26 cellular contexts compared by ENCODE assay signal in genomic region chr10:17426263-17426600, GRCh38. TPM values are rescaled to one million over a fixed set of nuclear protein-coding genes. Genes with fewer than 3 reads are reported as not detected.
DNase-seq lines count a peak whose midpoint lies in the region; ATAC-seq, FAIRE-seq and TF ChIP-seq lines count a peak whose summit lies in the region.
"Had no signal": no experiment of that assay in that cellular context is flagged by ENCODE, and none has a peak within 500 bp of the region (broad histone marks: within the 10 kb centered on the region; RNA-seq: fewer than 3 reads in every experiment).

No MANE protein-coding gene starts in this region.

- intact Hi-C loops in activated T-helper 1 cell treated with anti-CD3 and anti-CD28 coated beads, Interleukin-12 subunit alpha, Interleukin-12 subunit beta, Interleukin-2, Interleukin-4 antibody, amounts not matched to agents 30 ng/mL and 10 ng/mL and 1 ng/mL, durations not matched to agents 14 hours and 24 hours and 36 hours (cut with micrococcal nuclease) = loop anchor here (1.0 to 5.0 kb wide), 2 partner anchors 18 to 399 kb away; no protein-coding TSS in a partner anchor
- intact Hi-C loops in naive thymus-derived CD4-positive, alpha-beta T cell (cut with micrococcal nuclease) = loop anchor here (5.0 to 10.0 kb wide), 6 partner anchors 216 to 1561 kb away; partner anchors contain the start of genes ARL5B (in 1 of the 2), MINDY3 (in 1 of the 2), NSUN6 (in 1 of the 2) and PTER (in 1 of the 2)
- intact Hi-C loops in esophagus squamous epithelium (cut with DNase I) = loop anchor here (5.0 kb wide), 1 partner anchor 134 kb away; no protein-coding TSS in a partner anchor

- peak overlapping the region in 10 of 11 experiments; percentile 8 to 88 (median 64); a peak in 14 of 22 replicates for H3K4me2 ChIP-seq in BLaER1 treated with 17β-estradiol and CSF1 and Interleukin-3, amounts not matched to agents 10 nM and 100 nM

- POLR2A ChIA-PET in naive thymus-derived CD4-positive, alpha-beta T cell (lab: Charles Lee) = interaction anchor here (0.9 to 8.2 kb wide), 4 partner anchors 12 to 608 kb away, joined by 4 to 200 read pairs (median 4); partner anchors contain the start of gene ST8SIA6

- TF ChIP-seq CTCF in esophagus squamous epithelium (IDR thresholded peaks at IDR 0.05) = no peak

- WGBS in esophagus squamous epithelium, 2 donors = 44 to 55% methylated on average over 2 of the region's 2 CpGs

- TF ChIP-seq POLR2A in esophagus squamous epithelium (IDR thresholded peaks at IDR 0.05) = no peak

- no peak overlapping the region for H3K4me3 ChIP-seq in BLaER1 treated with 17β-estradiol and CSF1 and Interleukin-3, amounts not matched to agents 10 nM and 100 nM
- H3K4me3 ChIP-seq in naive thymus-derived CD4-positive, alpha-beta T cell (ENCODE audit: low read length) = peak overlapping the region; percentile 4
- no peak overlapping the region for H3K4me3 ChIP-seq in esophagus squamous epithelium
- H3K4me3 ChIP-seq: psoas muscle, skin epidermis had no signal

- H3K36me3 ChIP-seq in BLaER1 treated with 17β-estradiol and CSF1 and Interleukin-3, amounts not matched to agents 10 nM and 100 nM = no peaks in the 10 kb centered on the region
- no peaks in the 10 kb centered on the region for H3K36me3 ChIP-seq in naive thymus-derived CD4-positive, alpha-beta T cell (ENCODE audit: control insufficient read depth in 2 of 3, insufficient read depth in 3 of 3, low read length in 3 of 3)
- H3K36me3 ChIP-seq in esophagus squamous epithelium = no peaks in the 10 kb centered on the region

- H3K27ac ChIP-seq in BLaER1 treated with 17β-estradiol and CSF1 and Interleukin-3, amounts not matched to agents 10 nM and 100 nM = no peak overlapping the region
- peak overlapping the region; percentile 68 for H3K27ac ChIP-seq in naive thymus-derived CD4-positive, alpha-beta T cell (ENCODE audit: low read depth, low read length)
- no peak overlapping the region for H3K27ac ChIP-seq in esophagus squamous epithelium
- H3K27ac ChIP-seq: 22Rv1, psoas muscle had no signal

- peaks cover 22 to 86% (median 73%) of the 10 kb centered on the region in 10 experiments for H3K4me1 ChIP-seq in BLaER1 treated with 17β-estradiol and CSF1 and Interleukin-3, amounts not matched to agents 10 nM and 100 nM
- peaks cover 43 to 77% of the 10 kb centered on the region in 2 donors for H3K4me1 ChIP-seq in naive thymus-derived CD4-positive, alpha-beta T cell (ENCODE audit: control insufficient read depth in 2 of 2, insufficient read depth in 2 of 2, low read length in 2 of 2)
- H3K4me1 ChIP-seq in esophagus squamous epithelium = peaks cover 0 to 7% (median 0%) of the 10 kb centered on the region in 3 donors
- H3K4me1 ChIP-seq: psoas muscle had no signal

- H3K4me1 Mint-ChIP-seq in T-helper 1 cell treated with Interleukin-12 subunit alpha and Interleukin-12 subunit beta and Interleukin-4 antibody, amounts not matched to agents 30 μg/mL and 1 μg/mL, for 36 hours (ENCODE audit: low read depth) = peaks cover 66% of the 10 kb centered on the region
- peaks cover 74% of the 10 kb centered on the region for H3K4me1 Mint-ChIP-seq in activated T-helper 1 cell treated with anti-CD3 and anti-CD28 coated beads, Interleukin-12 subunit alpha, Interleukin-12 subunit beta, Interleukin-2, Interleukin-4 antibody, amounts not matched to agents 30 ng/mL and 10 ng/mL and 1 ng/mL, durations not matched to agents 14 hours and 24 hours and 36 hours (ENCODE audit: low read depth)
- peaks cover 64 to 94% (median 89%) of the 10 kb centered on the region in 7 donors for H3K4me1 Mint-ChIP-seq in naive thymus-derived CD4-positive, alpha-beta T cell

- H3K9me3 Mint-ChIP-seq in T-helper 1 cell treated with Interleukin-12 subunit alpha and Interleukin-12 subunit beta and Interleukin-4 antibody, amounts not matched to agents 30 μg/mL and 1 μg/mL, for 36 hours = no peaks in the 10 kb centered on the region
- no peaks in the 10 kb centered on the region for H3K9me3 Mint-ChIP-seq in activated T-helper 1 cell treated with anti-CD3 and anti-CD28 coated beads, Interleukin-12 subunit alpha, Interleukin-12 subunit beta, Interleukin-2, Interleukin-4 antibody, amounts not matched to agents 30 ng/mL and 10 ng/mL and 1 ng/mL, durations not matched to agents 14 hours and 24 hours and 36 hours
- no peaks in the 10 kb centered on the region for H3K9me3 Mint-ChIP-seq in naive thymus-derived CD4-positive, alpha-beta T cell
- H3K9me3 Mint-ChIP-seq: activated naive CD4-positive, alpha-beta T cell treated with anti-CD3 and anti-CD28 coated beads for 36 hours had no signal

- 0 out of 22 replicates have a peak, but pooled peaks cover 0 to 3% (median 0%) of the 10 kb centered on the region in 11 experiments for H3K27me3 ChIP-seq in BLaER1 treated with 17β-estradiol and CSF1 and Interleukin-3, amounts not matched to agents 10 nM and 100 nM
- no peaks in the 10 kb centered on the region for H3K27me3 ChIP-seq in naive thymus-derived CD4-positive, alpha-beta T cell (ENCODE audit: control insufficient read depth in 2 of 2, insufficient read depth in 2 of 2, low read length in 2 of 2)
- H3K27me3 ChIP-seq in esophagus squamous epithelium = peaks cover 0 to 5% (median 0%) of the 10 kb centered on the region in 4 donors

- no peaks in the 10 kb centered on the region for H3K36me3 Mint-ChIP-seq in T-helper 1 cell treated with Interleukin-12 subunit alpha and Interleukin-12 subunit beta and Interleukin-4 antibody, amounts not matched to agents 30 μg/mL and 1 μg/mL, for 36 hours (ENCODE audit: low read depth)
- H3K36me3 Mint-ChIP-seq in activated T-helper 1 cell treated with anti-CD3 and anti-CD28 coated beads, Interleukin-12 subunit alpha, Interleukin-12 subunit beta, Interleukin-2, Interleukin-4 antibody, amounts not matched to agents 30 ng/mL and 10 ng/mL and 1 ng/mL, durations not matched to agents 14 hours and 24 hours and 36 hours (ENCODE audit: low read depth) = no peaks in the 10 kb centered on the region
- H3K36me3 Mint-ChIP-seq in naive thymus-derived CD4-positive, alpha-beta T cell = peaks cover 0 to 7% (median 0%) of the 10 kb centered on the region in 5 donors

- H3K4me3 Mint-ChIP-seq in T-helper 1 cell treated with Interleukin-12 subunit alpha and Interleukin-12 subunit beta and Interleukin-4 antibody, amounts not matched to agents 30 μg/mL and 1 μg/mL, for 36 hours = peak overlapping the region; percentile 36
- H3K4me3 Mint-ChIP-seq in activated T-helper 1 cell treated with anti-CD3 and anti-CD28 coated beads, Interleukin-12 subunit alpha, Interleukin-12 subunit beta, Interleukin-2, Interleukin-4 antibody, amounts not matched to agents 30 ng/mL and 10 ng/mL and 1 ng/mL, durations not matched to agents 14 hours and 24 hours and 36 hours = peak overlapping the region; percentile 8
- H3K4me3 Mint-ChIP-seq in naive thymus-derived CD4-positive, alpha-beta T cell = peak overlapping the region; percentile 48 to 80 (median 73)
- H3K4me3 Mint-ChIP-seq: activated naive CD4-positive, alpha-beta T cell treated with anti-CD3 and anti-CD28 coated beads for 36 hours had no signal

- H3K9ac ChIP-seq in BLaER1 treated with 17β-estradiol and CSF1 and Interleukin-3, amounts not matched to agents 10 nM and 100 nM = no peak overlapping the region

- CTCF ChIA-PET in naive thymus-derived CD4-positive, alpha-beta T cell (lab: Charles Lee) = interaction anchor here (0.7 to 1.9 kb wide), 4 partner anchors 9 to 133 kb away, joined by 3 to 9 read pairs (median 6); no protein-coding TSS in a partner anchor

- no peaks in the 10 kb centered on the region for H3K9me3 ChIP-seq in BLaER1 treated with 17β-estradiol and CSF1 and Interleukin-3, amounts not matched to agents 10 nM and 100 nM (replicated peaks in 1 of 11)
- no peaks in the 10 kb centered on the region for H3K9me3 ChIP-seq in naive thymus-derived CD4-positive, alpha-beta T cell (ENCODE audit: control insufficient read depth in 2 of 3, low read length in 3 of 3)
- H3K9me3 ChIP-seq in esophagus squamous epithelium = no peaks in the 10 kb centered on the region
- H3K9me3 ChIP-seq: Caco-2, psoas muscle had no signal

- H3K27me3 Mint-ChIP-seq in T-helper 1 cell treated with Interleukin-12 subunit alpha and Interleukin-12 subunit beta and Interleukin-4 antibody, amounts not matched to agents 30 μg/mL and 1 μg/mL, for 36 hours (ENCODE audit: low read depth) = peaks cover 5% of the 10 kb centered on the region
- peaks cover 2% of the 10 kb centered on the region for H3K27me3 Mint-ChIP-seq in activated T-helper 1 cell treated with anti-CD3 and anti-CD28 coated beads, Interleukin-12 subunit alpha, Interleukin-12 subunit beta, Interleukin-2, Interleukin-4 antibody, amounts not matched to agents 30 ng/mL and 10 ng/mL and 1 ng/mL, durations not matched to agents 14 hours and 24 hours and 36 hours (ENCODE audit: insufficient read depth)
- H3K27me3 Mint-ChIP-seq in naive thymus-derived CD4-positive, alpha-beta T cell = no peaks in the 10 kb centered on the region

- no peak for ATAC-seq in naive thymus-derived CD4-positive, alpha-beta T cell
- ATAC-seq: psoas muscle had no signal

- no peaks in the 10 kb centered on the region for H4K20me1 ChIP-seq in BLaER1 treated with 17β-estradiol and CSF1 and Interleukin-3, amounts not matched to agents 10 nM and 100 nM

- H3K27ac Mint-ChIP-seq in T-helper 1 cell treated with Interleukin-12 subunit alpha and Interleukin-12 subunit beta and Interleukin-4 antibody, amounts not matched to agents 30 μg/mL and 1 μg/mL, for 36 hours = peak overlapping the region; percentile 83
- peak overlapping the region; percentile 36 for H3K27ac Mint-ChIP-seq in activated T-helper 1 cell treated with anti-CD3 and anti-CD28 coated beads, Interleukin-12 subunit alpha, Interleukin-12 subunit beta, Interleukin-2, Interleukin-4 antibody, amounts not matched to agents 30 ng/mL and 10 ng/mL and 1 ng/mL, durations not matched to agents 14 hours and 24 hours and 36 hours
- peak overlapping the region; percentile 87 to 97 (median 92) for H3K27ac Mint-ChIP-seq in naive thymus-derived CD4-positive, alpha-beta T cell

- no peak for DNase-seq in T-helper 1 cell
- no peak for DNase-seq in activated T-helper 1 cell treated with anti-CD3 and anti-CD28 coated beads, Interleukin-12 subunit alpha, Interleukin-12 subunit beta, Interleukin-2, Interleukin-4 antibody, amounts not matched to agents 30 ng/mL and 10 ng/mL and 1 ng/mL, durations not matched to agents 14 hours and 24 hours and 36 hours (ENCODE audit: low spot score)
- no peak for DNase-seq in naive thymus-derived CD4-positive, alpha-beta T cell
- DNase-seq in NCI-H2029 (lab: John Stamatoyannopoulos, UW) = no peak
- no peak for DNase-seq in esophagus squamous epithelium (lab: John Stamatoyannopoulos, UW)
- no peak for DNase-seq in GM19239 (ENCODE audit: insufficient read length, low spot score)
- DNase-seq: Caco-2, caudate nucleus, DMS79, GF-D8, H7, KG1, kidney glomerular epithelial cell, NCI-H146, NCI-H526, nucleus accumbens, psoas muscle, trophoblast cell had no signal

- FAIRE-seq in GM19239 (lab: Jason Lieb, UNC) = no peak
- FAIRE-seq: astrocyte, HTR-8/SVneo, RCC 7860 had no signal

RNA-seq across cellular contexts. Expression of gene ST8SIA6, which starts 28.2 kb away (rescaled TPM):
- total RNA-seq in activated T-helper 1 cell treated with anti-CD3 and anti-CD28 coated beads, Interleukin-12 subunit alpha, Interleukin-12 subunit beta, Interleukin-2, Interleukin-4 antibody, amounts not matched to agents 30 ng/mL and 10 ng/mL and 1 ng/mL, durations not matched to agents 14 hours and 24 hours and 36 hours = not detected in 2 replicates
- 1 to 10 TPM in 1 of 5 experiments, under 1 TPM in 4; 0.43 to 2.5 (median 0.60) TPM for total RNA-seq in naive thymus-derived CD4-positive, alpha-beta T cell
- polyA plus RNA-seq in naive thymus-derived CD4-positive, alpha-beta T cell = under 1 TPM; 0.08 to 0.47 TPM
- 1 to 10 TPM in 3 of 4 donors, under 1 TPM in 1; 0.53 to 2.3 (median 1.2) TPM for total RNA-seq in esophagus squamous epithelium
- total RNA-seq: activated naive CD4-positive, alpha-beta T cell treated with anti-CD3 and anti-CD28 coated beads for 36 hours; astrocyte had no signal

Comparison
In these comparisons a context has a peak if more than half of its experiments do, and no peak if none do; other contexts are left out.
1. H3K27ac Mint-ChIP-seq: peak in every context shown above with its lines; median percentile 92 in naive thymus-derived CD4-positive, alpha-beta T cell; 83 in T-helper 1 cell treated with Interleukin-12 subunit alpha and Interleukin-12 subunit beta and Interleukin-4 antibody, amounts not matched to agents 30 μg/mL and 1 μg/mL, for 36 hours; 36 in activated T-helper 1 cell treated with anti-CD3 and anti-CD28 coated beads, Interleukin-12 subunit alpha, Interleukin-12 subunit beta, Interleukin-2, Interleukin-4 antibody, amounts not matched to agents 30 ng/mL and 10 ng/mL and 1 ng/mL, durations not matched to agents 14 hours and 24 hours and 36 hours.
2. H3K4me3 Mint-ChIP-seq: peak in every context shown above with its lines; median percentile 73 in naive thymus-derived CD4-positive, alpha-beta T cell; 36 in T-helper 1 cell treated with Interleukin-12 subunit alpha and Interleukin-12 subunit beta and Interleukin-4 antibody, amounts not matched to agents 30 μg/mL and 1 μg/mL, for 36 hours; 8 in activated T-helper 1 cell treated with anti-CD3 and anti-CD28 coated beads, Interleukin-12 subunit alpha, Interleukin-12 subunit beta, Interleukin-2, Interleukin-4 antibody, amounts not matched to agents 30 ng/mL and 10 ng/mL and 1 ng/mL, durations not matched to agents 14 hours and 24 hours and 36 hours.